8 cellular contexts compared by ENCODE assay signal in the genomic region with DNA sequence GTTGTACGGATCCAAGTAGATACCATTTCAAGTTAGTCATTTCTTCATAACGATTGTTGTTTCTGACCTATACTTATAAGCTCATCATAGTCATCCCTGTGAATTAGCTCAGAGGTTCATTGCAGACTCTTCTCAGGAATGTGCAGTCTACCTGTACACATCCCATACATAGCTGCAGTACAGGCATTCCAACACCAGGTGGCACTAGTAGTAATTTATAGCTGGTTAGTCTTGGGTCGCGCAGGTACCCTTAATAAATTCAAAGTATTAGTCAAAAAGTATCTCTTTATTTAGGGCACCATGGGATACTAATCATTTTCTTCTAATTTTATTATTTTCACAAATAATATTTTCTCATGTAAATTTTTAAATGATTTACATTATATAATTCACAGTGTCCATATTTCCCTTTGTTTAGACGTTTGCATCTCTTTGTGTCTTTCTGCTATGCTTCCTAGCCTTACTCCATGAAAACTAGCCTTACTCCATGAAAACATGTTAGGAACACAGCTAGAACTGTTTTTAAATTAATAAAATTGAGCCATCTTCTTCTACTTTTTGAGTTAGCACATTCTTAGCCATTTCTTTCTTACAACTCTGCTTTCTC.
A peak's percentile ranks its signal among the peaks of the same experiment; 100 is the strongest.
DNase-seq lines count a peak whose midpoint lies in the region; ATAC-seq, FAIRE-seq and TF ChIP-seq lines count a peak whose summit lies in the region.

No MANE protein-coding gene starts in this region.

- ATAC-seq in GM21529 (IDR thresholded peaks at IDR 0.05; ENCODE audit: unreplicated experiment) = peak; percentile 88

- no peaks in the 10 kb centered on the region for H3K27me3 Mint-ChIP-seq in activated naive CD4-positive, alpha-beta T cell treated with anti-CD3 and anti-CD28 coated beads for 36 hours (ENCODE audit: low read depth)

- H3K27me3 ChIP-seq in Peyer's patch (no peaks in the 10 kb centered on the region), right atrium auricular region (no peaks in the 10 kb centered on the region), smooth muscle cell (ENCODE audit: low read depth) (no peaks in the 10 kb centered on the region)

- DNase-seq in GDM1 (lab: John Stamatoyannopoulos, UW) (peak; percentile 3), HTR-8/SVneo (ENCODE audit: insufficient read length, low spot score) (peak; percentile 30), Peyer's patch (peak in 2 of 3 donors; percentile 43 to 90), right atrium auricular region (ENCODE audit: low spot score) (peak; percentile 77), smooth muscle cell (lab: John Stamatoyannopoulos, UW; ENCODE audit: unreplicated experiment) (no peak), HuH-7.5 (ENCODE audit: low spot score) (no peak)
- DNase-seq in activated naive CD4-positive, alpha-beta T cell treated with anti-CD3 and anti-CD28 coated beads for 36 hours = peak; percentile 75

- H3K4me1 ChIP-seq in Peyer's patch (no peaks in the 10 kb centered on the region), right atrium auricular region (no peaks in the 10 kb centered on the region), smooth muscle cell (ENCODE audit: low read depth) (peaks cover 26% of the 10 kb centered on the region)

- H3K9me3 ChIP-seq in Peyer's patch (no peaks in the 10 kb centered on the region), right atrium auricular region (no peaks in the 10 kb centered on the region), smooth muscle cell (replicated peaks; ENCODE audit: low read depth) (no peaks in the 10 kb centered on the region)

- no peaks in the 10 kb centered on the region for H3K36me3 Mint-ChIP-seq in activated naive CD4-positive, alpha-beta T cell treated with anti-CD3 and anti-CD28 coated beads for 36 hours (ENCODE audit: low read depth)

- H2AFZ ChIP-seq in smooth muscle cell (ENCODE audit: low read depth) = peak overlapping the region; percentile 44

- H3K4me3 Mint-ChIP-seq in activated naive CD4-positive, alpha-beta T cell treated with anti-CD3 and anti-CD28 coated beads for 36 hours = no peak overlapping the region

- TF ChIP-seq POLR2A in Peyer's patch (IDR thresholded peaks at IDR 0.05) = no peak

- intact Hi-C loops in activated naive CD4-positive, alpha-beta T cell treated with anti-CD3 and anti-CD28 coated beads for 36 hours (cut with micrococcal nuclease) = loop anchor here (1.0 to 2.0 kb wide), 3 partner anchors 275 to 523 kb away; no protein-coding TSS in a partner anchor

- 47% methylated on average over 5 of the region's 5 CpGs for WGBS in smooth muscle cell (ENCODE audit: low lambda C conversion rate)

- H4K20me1 ChIP-seq in smooth muscle cell (ENCODE audit: low read depth) = no peaks in the 10 kb centered on the region

- peak; percentile 38 for FAIRE-seq in HTR-8/SVneo (lab: Jason Lieb, UNC)

- H3K4me1 Mint-ChIP-seq in activated naive CD4-positive, alpha-beta T cell treated with anti-CD3 and anti-CD28 coated beads for 36 hours (ENCODE audit: low read depth) = no peaks in the 10 kb centered on the region

- H3K27ac Mint-ChIP-seq in activated naive CD4-positive, alpha-beta T cell treated with anti-CD3 and anti-CD28 coated beads for 36 hours = no peak overlapping the region

- peak overlapping the region; percentile 17 for H3K4me2 ChIP-seq in smooth muscle cell

- CTCF ChIA-PET in activated naive CD4-positive, alpha-beta T cell treated with anti-CD3 and anti-CD28 coated beads for 36 hours (lab: Charles Lee) = interaction anchor here (0.6 to 2.0 kb wide), 10 partner anchors 10 to 348 kb away, joined by 3 to 5 read pairs (median 4); no protein-coding TSS in a partner anchor

- H3F3A ChIP-seq in smooth muscle cell (ENCODE audit: low read depth) = no peaks in the 10 kb centered on the region

- no peak overlapping the region for H3K27ac ChIP-seq in Peyer's patch
- H3K27ac ChIP-seq in right atrium auricular region = no peak overlapping the region
- H3K27ac ChIP-seq in smooth muscle cell (ENCODE audit: low read depth) = peak overlapping the region; percentile 44

- H3K79me2 ChIP-seq in smooth muscle cell (ENCODE audit: low read depth) = no peaks in the 10 kb centered on the region

- H3K9ac ChIP-seq in smooth muscle cell (ENCODE audit: low read depth) = peak overlapping the region; percentile 3

- no peaks in the 10 kb centered on the region for H3K9me3 Mint-ChIP-seq in activated naive CD4-positive, alpha-beta T cell treated with anti-CD3 and anti-CD28 coated beads for 36 hours

- H3K36me3 ChIP-seq in Peyer's patch = no peaks in the 10 kb centered on the region
- no peaks in the 10 kb centered on the region for H3K36me3 ChIP-seq in right atrium auricular region
- H3K36me3 ChIP-seq in smooth muscle cell (ENCODE audit: low read depth) = no peaks in the 10 kb centered on the region

- no peak overlapping the region for H3K4me3 ChIP-seq in Peyer's patch
- H3K4me3 ChIP-seq in right atrium auricular region = no peak overlapping the region
- H3K4me3 ChIP-seq in smooth muscle cell = peak overlapping the region; percentile 6

- TF ChIP-seq CTCF in Peyer's patch (IDR thresholded peaks at IDR 0.05) (peak in 5 of 6 experiments; percentile 25 to 89 (median 87)), right atrium auricular region (IDR thresholded peaks at IDR 0.05) (peak; percentile 73 to 84), smooth muscle cell (IDR thresholded peaks at IDR 0.05; ENCODE audit: borderline replicate concordance, insufficient read depth, poor library complexity, severe bottlenecking) (peak; percentile 93)

Comparison
In these comparisons a context has a peak if more than half of its experiments do, and no peak if none do; other contexts are left out.
1. DNase-seq: peak in GDM1 (single experiment), HTR-8/SVneo (single experiment), Peyer's patch (2 of 3), activated naive CD4-positive, alpha-beta T cell treated with anti-CD3 and anti-CD28 coated beads for 36 hours (single experiment) and right atrium auricular region (single experiment); none in smooth muscle cell (single experiment) and HuH-7.5 (single experiment).
2. Peak in every context shown above with its lines, with median percentiles within 50 percentile points of each other: CTCF ChIP-seq.